ENCODE assay signal across 21 cellular contexts in the genomic region with DNA sequence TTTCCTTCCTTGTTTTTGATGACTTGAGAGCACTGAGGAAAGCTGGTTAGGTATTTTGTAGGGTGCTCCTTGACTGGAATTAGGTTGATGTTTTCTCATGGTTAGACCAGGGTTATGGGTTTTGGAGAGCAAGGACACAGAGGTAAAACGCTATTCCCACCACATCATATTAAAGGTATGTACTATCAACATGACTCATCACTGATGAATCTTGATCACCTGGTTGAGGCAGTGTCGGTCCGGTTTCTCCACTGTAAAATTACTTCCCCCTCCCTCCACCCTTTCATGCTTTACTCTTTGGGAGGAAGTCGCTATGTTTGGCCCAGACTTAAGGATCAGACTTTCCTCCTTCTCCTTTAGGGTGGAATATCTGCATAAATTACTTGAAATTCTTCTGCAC.
DNase-seq lines count a peak whose midpoint lies in the region; ATAC-seq, FAIRE-seq and TF ChIP-seq lines count a peak whose summit lies in the region.
"Had no signal": no experiment of that assay in that cellular context is flagged by ENCODE, and none has a peak within 500 bp of the region (broad histone marks: within the 10 kb centered on the region; RNA-seq: fewer than 3 reads in every experiment).

No MANE protein-coding gene starts in this region.

- RAD21 ChIA-PET in GM12878 (lab: Charles Lee; ENCODE audit: unreplicated experiment): no interaction called here

- H3K27ac ChIP-seq in GM12878 (ENCODE audit: control insufficient read depth, insufficient read depth): no peak overlapping the region
- H3K27ac ChIP-seq: BLaER1 treated with 17β-estradiol and CSF1 and Interleukin-3, amounts not matched to agents 10 nM and 100 nM; pancreas; suprapubic skin had no signal

- SMC1A ChIA-PET in GM12878 (lab: Charles Lee; ENCODE audit: uncharacterized antibody, unreplicated experiment): no interaction called here

- H3K4me2 ChIP-seq in GM12878 (ENCODE audit: control insufficient read depth, insufficient read depth): no peak overlapping the region

- H3K9ac ChIP-seq in GM12878 (ENCODE audit: control insufficient read depth, insufficient read depth, low read length): no peak overlapping the region
- H3K9ac ChIP-seq: BLaER1 treated with 17β-estradiol and CSF1 and Interleukin-3, amounts not matched to agents 10 nM and 100 nM had no signal

- H3K4me3 ChIP-seq in GM12878 (no peak overlapping the region), kidney epithelial cell (ENCODE audit: low read depth, low read length) (no peak overlapping the region)
- H3K4me3 ChIP-seq: BLaER1 treated with 17β-estradiol and CSF1 and Interleukin-3, amounts not matched to agents 10 nM and 100 nM; pancreas; suprapubic skin had no signal

- peaks cover 6% of the 10 kb centered on the region for H3K4me1 ChIP-seq in GM12878 (ENCODE audit: control insufficient read depth, insufficient read depth, low read length)
- H3K4me1 ChIP-seq: pancreas had no signal

- intact Hi-C loops in GM12878 (cut with micrococcal nuclease; ENCODE audit: unreplicated experiment): no loop called here

- WGBS in GM12878 (ENCODE audit: insufficient coverage, insufficient replicate concordance, low lambda C conversion rate, missing lambda C conversion rate): 16% methylated on average over 4 of the region's 4 CpGs

- TF ChIP-seq CTCF in GM12878 (IDR thresholded peaks at IDR 0.05 in 2 of 3, conservative IDR thresholded peaks at IDR 0.05 in 1 of 3; ENCODE audit: control insufficient read depth in 2 of 3, extremely low read depth in 1 of 3, insufficient read depth in 1 of 3, low read depth in 3 of 3, low read length in 3 of 3): no peak
- TF ChIP-seq CTCF in kidney epithelial cell (IDR thresholded peaks at IDR 0.05; ENCODE audit: insufficient read depth, low read length, poor library complexity, severe bottlenecking): no peak

- peak; percentile 38 for FAIRE-seq in GM12878 (lab: Jason Lieb, UNC)
- FAIRE-seq: pancreas had no signal

- no peaks in the 10 kb centered on the region for H3K36me3 ChIP-seq in GM12878 (ENCODE audit: control insufficient read depth in 2 of 2, insufficient read depth in 2 of 2, low read length in 1 of 2)
- no peaks in the 10 kb centered on the region for H3K36me3 ChIP-seq in kidney epithelial cell (ENCODE audit: control insufficient read depth, insufficient read depth, low read length)
- H3K36me3 ChIP-seq: BLaER1 treated with 17β-estradiol and CSF1 and Interleukin-3, amounts not matched to agents 10 nM and 100 nM; pancreas; suprapubic skin had no signal

- CTCF ChIA-PET in GM12878 (lab: Yijun Ruan, JAX): no interaction called here

- BruUV-seq in GM12878 (replicated peaks; lab: Mats Ljungman, UMichigan): no TSS peak

- H3K9me3 ChIP-seq in GM12878 (replicated peaks; ENCODE audit: control insufficient read depth, insufficient read depth, low read length): no peaks in the 10 kb centered on the region
- H3K9me3 ChIP-seq: BLaER1 treated with 17β-estradiol and CSF1 and Interleukin-3, amounts not matched to agents 10 nM and 100 nM; pancreas; suprapubic skin had no signal

- TF ChIP-seq RAD21 in GM12878 (IDR thresholded peaks at IDR 0.05; ENCODE audit: insufficient read depth, low read depth, low read length): no peak

- ATAC-seq in GM12878: 0 out of 3 replicates have a peak, but pooled peaks have one; percentile 20
- no peak for ATAC-seq in stimulated activated naive CD8-positive, alpha-beta T cell treated with anti-CD3 and anti-CD28 coated beads, Interleukin-15, Interleukin-2, amounts not matched to agents 100 U/mL and 50 U/mL, for 24 hours
- ATAC-seq in GM19463 (IDR thresholded peaks at IDR 0.05; ENCODE audit: unreplicated experiment): no peak
- ATAC-seq: activated CD4-positive, alpha-beta T cell treated with anti-CD3 and anti-CD28 coated beads for 36 hours; naive thymus-derived CD8-positive, alpha-beta T cell had no signal

- in situ Hi-C loops in GM12878 (cut with MboI): no loop called here

- no peak overlapping the region for H2AFZ ChIP-seq in GM12878 (ENCODE audit: control insufficient read depth, low read depth, low read length)

- POLR2A ChIA-PET in GM12878 (lab: Charles Lee): no interaction called here

- peak; percentile 21 for DNase-seq in HPDE6-E6E7 (ENCODE audit: extremely low spot score)
- no peak for DNase-seq in GM12878 (ENCODE audit: low read depth, low spot score)
- peak; percentile 67 for DNase-seq in kidney epithelial cell (ENCODE audit: low read depth)
- peak; percentile 63 for DNase-seq in ureter (ENCODE audit: low spot score)
- no peak for DNase-seq in stimulated activated naive CD8-positive, alpha-beta T cell treated with anti-CD3 and anti-CD28 coated beads, Interleukin-15, Interleukin-2, amounts not matched to agents 100 U/mL and 50 U/mL, for 24 hours
- no peak for DNase-seq in erythroblast (lab: John Stamatoyannopoulos, UW)
- DNase-seq: activated CD4-positive, alpha-beta T cell treated with anti-CD3 and anti-CD28 coated beads for 36 hours; activated effector memory CD4-positive, alpha-beta T cell treated with anti-CD3 and anti-CD28 coated beads, Interleukin-2, amount 50 U/mL, for 16 hours; amniotic stem cell; effector memory CD4-positive, alpha-beta T cell; foreskin fibroblast; MV-4-11; naive thymus-derived CD8-positive, alpha-beta T cell; NCI-H1930; NCI-H524 treated with DMSO at 0.1 percent for 48 hours; pancreas; stimulated activated CD4-positive, alpha-beta T cell treated with anti-CD3 and anti-CD28 coated beads, Interleukin-4, amount 100 ng/mL, for 4 hours; stimulated activated CD8-positive, alpha-beta memory T cell treated with anti-CD3 and anti-CD28 coated beads, Interleukin-4, amount 100 ng/mL, for 48 hours had no signal

- TF ChIP-seq POLR2A in GM12878 (IDR thresholded peaks at IDR 0.05; ENCODE audit: low read depth, low read length) (no peak), erythroblast (IDR thresholded peaks at IDR 0.05; ENCODE audit: low read length) (no peak)

- H3K27me3 ChIP-seq in GM12878 (replicated peaks in 1 of 2; ENCODE audit: control insufficient read depth in 2 of 2, insufficient read depth in 2 of 2, low read length in 1 of 2) (no peaks in the 10 kb centered on the region), kidney epithelial cell (ENCODE audit: control insufficient read depth, insufficient read depth, low read length) (no peaks in the 10 kb centered on the region)
- H3K27me3 ChIP-seq: BLaER1 treated with 17β-estradiol and CSF1 and Interleukin-3, amounts not matched to agents 10 nM and 100 nM; pancreas; suprapubic skin had no signal

- TF ChIP-seq EP300 in GM12878 (IDR thresholded peaks at IDR 0.05; ENCODE audit: borderline replicate concordance in 1 of 2, control insufficient read depth in 1 of 2, low read depth in 2 of 2, low read length in 2 of 2): no peak

- H4K20me1 ChIP-seq in GM12878 (ENCODE audit: control insufficient read depth, insufficient read depth): no peaks in the 10 kb centered on the region
- H4K20me1 ChIP-seq: BLaER1 treated with 17β-estradiol and CSF1 and Interleukin-3, amounts not matched to agents 10 nM and 100 nM had no signal

- H3K79me2 ChIP-seq in GM12878 (ENCODE audit: control insufficient read depth, insufficient read depth, low read length): no peaks in the 10 kb centered on the region

TF ChIP-seq in GM12878, 131 proteins besides CTCF, POLR2A, EP300 and RAD21:
- no peak for TF ChIP-seq ZSCAN29 (IDR thresholded peaks at IDR 0.05)
- TF ChIP-seq EED (IDR thresholded peaks at IDR 0.05; ENCODE audit: low read depth): no peak
- no peak for TF ChIP-seq ZBED1 (IDR thresholded peaks at IDR 0.05; ENCODE audit: borderline replicate concordance)
- TF ChIP-seq CREM (IDR thresholded peaks at IDR 0.05; ENCODE audit: low read depth): no peak
- TF ChIP-seq HCFC1 (IDR thresholded peaks at IDR 0.05; ENCODE audit: low read length): no peak
- TF ChIP-seq FOXM1 (IDR thresholded peaks at IDR 0.05; ENCODE audit: low read depth, low read length): no peak
- TF ChIP-seq FOXK2 (IDR thresholded peaks at IDR 0.05): no peak
- TF ChIP-seq CHD2 (IDR thresholded peaks at IDR 0.05; ENCODE audit: borderline replicate concordance, low read depth, low read length): no peak
- TF ChIP-seq, protein P1, sequence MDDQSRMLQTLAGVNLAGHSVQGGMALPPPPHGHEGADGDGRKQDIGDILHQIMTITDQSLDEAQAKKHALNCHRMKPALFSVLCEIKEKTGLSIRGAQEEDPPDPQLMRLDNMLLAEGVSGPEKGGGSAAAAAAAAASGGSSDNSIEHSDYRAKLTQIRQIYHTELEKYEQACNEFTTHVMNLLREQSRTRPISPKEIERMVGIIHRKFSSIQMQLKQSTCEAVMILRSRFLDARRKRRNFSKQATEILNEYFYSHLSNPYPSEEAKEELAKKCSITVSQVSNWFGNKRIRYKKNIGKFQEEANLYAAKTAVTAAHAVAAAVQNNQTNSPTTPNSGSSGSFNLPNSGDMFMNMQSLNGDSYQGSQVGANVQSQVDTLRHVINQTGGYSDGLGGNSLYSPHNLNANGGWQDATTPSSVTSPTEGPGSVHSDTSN (IDR thresholded peaks at IDR 0.05; ENCODE audit: insufficient replicate concordance, low read depth, low read length): no peak
- TF ChIP-seq, protein P2, sequence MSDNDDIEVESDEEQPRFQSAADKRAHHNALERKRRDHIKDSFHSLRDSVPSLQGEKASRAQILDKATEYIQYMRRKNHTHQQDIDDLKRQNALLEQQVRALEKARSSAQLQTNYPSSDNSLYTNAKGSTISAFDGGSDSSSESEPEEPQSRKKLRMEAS (IDR thresholded peaks at IDR 0.05; ENCODE audit: low read depth, low read length): no peak
TF ChIP-seq in GM12878: peak in this region for 0.

Comparison
In these comparisons a context has a peak if more than half of its experiments do, and no peak if none do; other contexts are left out.
1. DNase-seq: peak in HPDE6-E6E7 (single experiment), kidney epithelial cell (single experiment) and ureter (single experiment); none in GM12878 (single experiment), stimulated activated naive CD8-positive, alpha-beta T cell treated with anti-CD3 and anti-CD28 coated beads, Interleukin-15, Interleukin-2, amounts not matched to agents 100 U/mL and 50 U/mL, for 24 hours (single experiment) and erythroblast (0 of 2).